ENCODE assay signal across 1 cellular context in genomic region chr11:257766-258493, GRCh38.
TF ChIP-seq lines count a peak whose summit lies in the region.

No MANE protein-coding gene starts in this region.

TF ChIP-seq in GM23338, 12 proteins besides CTCF, POLR2A, EP300 and RAD21 (continued from another document):
- TF ChIP-seq ZNF462 (CRISPR knock-in tag; IDR thresholded peaks at IDR 0.05) (no peak), STAT1 (IDR thresholded peaks at IDR 0.05; ENCODE audit: unreplicated experiment) (no peak), CREB1 (CRISPR knock-in tag; IDR thresholded peaks at IDR 0.05; ENCODE audit: low read depth) (no peak), ETS1 (IDR thresholded peaks at IDR 0.05) (no peak), ZNF331 (CRISPR knock-in tag; IDR thresholded peaks at IDR 0.05; ENCODE audit: low read depth) (no peak), POLR2AphosphoS5 (IDR thresholded peaks at IDR 0.05; ENCODE audit: low read depth) (no peak), JUNB (IDR thresholded peaks at IDR 0.05; ENCODE audit: unreplicated experiment) (no peak), ZNF114 (CRISPR knock-in tag; IDR thresholded peaks at IDR 0.05) (no peak), REST (IDR thresholded peaks at IDR 0.05; ENCODE audit: unreplicated experiment) (no peak), EZH2phosphoT487 (IDR thresholded peaks at IDR 0.05; ENCODE audit: unreplicated experiment) (no peak), EZH2 (IDR thresholded peaks at IDR 0.05; ENCODE audit: low read depth, unreplicated experiment) (no peak)
TF ChIP-seq in GM23338: peak in this region for 0.
